27 cellular contexts compared by ENCODE assay signal in genomic region chr12:110287986-110288385, GRCh38. TPM values are rescaled to one million over a fixed set of nuclear protein-coding genes. Genes with fewer than 3 reads are reported as not detected.
DNase-seq lines count a peak whose midpoint lies in the region; ATAC-seq and TF ChIP-seq lines count a peak whose summit lies in the region.
"Had no signal": no experiment of that assay in that cellular context is flagged by ENCODE, and none has a peak within 500 bp of the region (broad histone marks: within the 10 kb centered on the region; RNA-seq: fewer than 3 reads in every experiment).

No MANE protein-coding gene starts in this region.

- peaks cover 42% of the 10 kb centered on the region for H3K4me1 ChIP-seq in cardiac muscle cell (ENCODE audit: low read depth)
- peaks cover 23 to 83% of the 10 kb centered on the region in 2 donors for H3K4me1 ChIP-seq in thoracic aorta (ENCODE audit: control insufficient read depth in 1 of 2, low read depth in 2 of 2)
- peaks cover 55% of the 10 kb centered on the region for H3K4me1 ChIP-seq in CD8-positive, alpha-beta memory T cell (ENCODE audit: insufficient read depth, low read length)
- H3K4me1 ChIP-seq: BE2C had no signal

- no peaks in the 10 kb centered on the region for H3K27me3 ChIP-seq in cardiac muscle cell
- no peaks in the 10 kb centered on the region for H3K27me3 ChIP-seq in thoracic aorta (replicated peaks; ENCODE audit: insufficient read depth)
- H3K27me3 ChIP-seq in CD8-positive, alpha-beta memory T cell (ENCODE audit: insufficient read depth, low read length, poor library complexity, severe bottlenecking), result no peaks in the 10 kb centered on the region
- H3K27me3 ChIP-seq: BE2C, brain microvascular endothelial cell, neutrophil, thyroid gland had no signal

- TF ChIP-seq CTCF in cardiac muscle cell (IDR thresholded peaks at IDR 0.05; ENCODE audit: low read depth, low read length), result no peak
- TF ChIP-seq CTCF in VCaP (conservative IDR thresholded peaks at IDR 0.05), result no peak
- no peak for TF ChIP-seq CTCF in thoracic aorta (IDR thresholded peaks at IDR 0.05)

- POLR2A ChIA-PET in CD8-positive, alpha-beta memory T cell (lab: Charles Lee), result no interaction called here

- peak overlapping the region in 2 of 8 donors; percentile 6 to 27 for H3K27ac Mint-ChIP-seq in CD8-positive, alpha-beta memory T cell
- H3K27ac Mint-ChIP-seq: progenitor cell of endocrine pancreas; stimulated activated naive CD8-positive, alpha-beta T cell treated with anti-CD3 and anti-CD28 coated beads, Interleukin-15, amount 100 ng/mL, for 72 hours had no signal

- intact Hi-C loops in cardiac septum (cut with DNase I), result no loop called here
- intact Hi-C loops in left ventricle myocardium superior (cut with micrococcal nuclease), result loop anchor here (5.0 kb wide), 1 partner anchor 51 kb away; no protein-coding TSS in a partner anchor

- peak overlapping the region in 2 of 7 donors; percentile 24 to 32 for H3K4me3 Mint-ChIP-seq in CD8-positive, alpha-beta memory T cell
- H3K4me3 Mint-ChIP-seq: stimulated activated naive CD8-positive, alpha-beta T cell treated with anti-CD3 and anti-CD28 coated beads, Interleukin-15, amount 100 ng/mL, for 72 hours had no signal

- CTCF ChIA-PET in CD8-positive, alpha-beta memory T cell (lab: Charles Lee), result interaction anchor here (1.2 kb wide), 1 partner anchor 30 kb away, joined by 4 read pairs; no protein-coding TSS in a partner anchor

- peak overlapping the region; percentile 55 for H3K27ac ChIP-seq in cardiac muscle cell
- H3K27ac ChIP-seq in VCaP, result peak overlapping the region; percentile 33
- H3K27ac ChIP-seq in thoracic aorta, result peak overlapping the region in 1 of 2 donors; percentile 14
- H3K27ac ChIP-seq in CD8-positive, alpha-beta memory T cell (ENCODE audit: low read depth, low read length), result no peak overlapping the region
- H3K27ac ChIP-seq: brain microvascular endothelial cell, thyroid gland had no signal

- no peak overlapping the region for H3K4me3 ChIP-seq in cardiac muscle cell
- peak overlapping the region; percentile 93 for H3K4me3 ChIP-seq in thoracic aorta
- H3K4me3 ChIP-seq in CD8-positive, alpha-beta memory T cell (ENCODE audit: low read length), result no peak overlapping the region
- H3K4me3 ChIP-seq: SK-N-MC, thyroid gland had no signal

- no peaks in the 10 kb centered on the region for H3K9me3 Mint-ChIP-seq in CD8-positive, alpha-beta memory T cell
- H3K9me3 Mint-ChIP-seq: stimulated activated naive CD8-positive, alpha-beta T cell treated with anti-CD3 and anti-CD28 coated beads, Interleukin-15, amount 100 ng/mL, for 72 hours had no signal

- H3K4me1 Mint-ChIP-seq in CD8-positive, alpha-beta memory T cell, result peaks cover 61 to 73% (median 70%) of the 10 kb centered on the region in 3 donors

- no peaks in the 10 kb centered on the region for H3K27me3 Mint-ChIP-seq in CD8-positive, alpha-beta memory T cell
- H3K27me3 Mint-ChIP-seq: progenitor cell of endocrine pancreas; stimulated activated naive CD8-positive, alpha-beta T cell treated with anti-CD3 and anti-CD28 coated beads, Interleukin-15, amount 100 ng/mL, for 72 hours had no signal

- DNase-seq in cardiac muscle cell (ENCODE audit: low read depth in 1 of 2, low spot score in 1 of 2) (no peak), cardiac septum (ENCODE audit: low spot score) (no peak), left ventricle myocardium superior (no peak), thoracic aorta (ENCODE audit: low spot score) (no peak)
- DNase-seq in effector CD8-positive, alpha-beta T cell (lab: John Stamatoyannopoulos, UW), result no peak
- no peak for DNase-seq in CD8-positive, alpha-beta memory T cell
- DNase-seq: activated CD4-positive, alpha-beta T cell treated with anti-CD3 and anti-CD28 coated beads for 4 hours; activated naive CD4-positive, alpha-beta T cell treated with Interleukin-2 at 50 U/mL for 16 hours; activated T-cell treated with anti-CD3 and anti-CD28 coated beads, Interleukin-2, amount 50 U/mL, for 48 hours; amniotic stem cell; BE2C; brain microvascular endothelial cell; DMS79 treated with DMSO at 0.1 percent for 48 hours; effector memory CD4-positive, alpha-beta T cell; foreskin melanocyte; hippocampal formation; Karpas-422; NCI-H446; NCI-H774; stimulated activated naive CD8-positive, alpha-beta T cell treated with anti-CD3 and anti-CD28 coated beads, Interleukin-15, amount 100 ng/mL, for 72 hours; thyroid gland had no signal

- H3K9me3 ChIP-seq in cardiac muscle cell (ENCODE audit: low read depth) (no peaks in the 10 kb centered on the region), thoracic aorta (no peaks in the 10 kb centered on the region)
- H3K9me3 ChIP-seq in CD8-positive, alpha-beta memory T cell (ENCODE audit: low read length), result no peaks in the 10 kb centered on the region
- H3K9me3 ChIP-seq: BE2C, neutrophil, thyroid gland had no signal

- H3K36me3 ChIP-seq in cardiac muscle cell (peaks cover 37% of the 10 kb centered on the region), thoracic aorta (peaks cover 25% of the 10 kb centered on the region)
- peaks cover 7% of the 10 kb centered on the region for H3K36me3 ChIP-seq in CD8-positive, alpha-beta memory T cell (ENCODE audit: insufficient read depth, low read length)

- peaks cover 0 to 80% (median 6%) of the 10 kb centered on the region in 3 donors for H3K36me3 Mint-ChIP-seq in CD8-positive, alpha-beta memory T cell

- ATAC-seq in left ventricle myocardium superior, result peak; percentile 6
- no peak for ATAC-seq in thoracic aorta (ENCODE audit: insufficient number of reproducible peaks, low FRiP score, low read depth)
- ATAC-seq in GM19397 (IDR thresholded peaks at IDR 0.05; ENCODE audit: unreplicated experiment), result no peak
- ATAC-seq: left lobe of liver; stimulated activated naive CD8-positive, alpha-beta T cell treated with anti-CD3 and anti-CD28 coated beads, Interleukin-15, amount 100 ng/mL, for 72 hours had no signal

RNA-seq across cellular contexts. Expression of gene ATP2A2, which starts 6.9 kb away (rescaled TPM):
- total RNA-seq in cardiac muscle cell (297 and 328 TPM in 2 replicates), cardiac septum (918 TPM), left ventricle myocardium superior (3,201 TPM), thoracic aorta (100 to 1,000 TPM; 226 to 290 TPM)
- polyA plus RNA-seq in cardiac muscle cell, result 300 and 400 TPM in 2 replicates
- 100 to 1,000 TPM; 199 TPM for total RNA-seq in CD8-positive, alpha-beta memory T cell
- polyA plus RNA-seq in CD8-positive, alpha-beta memory T cell, result 4.8 TPM
